In genomic region chrX:77917294-77917933, GRCh38 we compare ENCODE assay signal across 8 cellular contexts. TPM values are rescaled to one million over a fixed set of nuclear protein-coding genes. Genes with fewer than 3 reads are reported as not detected.
A peak's percentile ranks its signal among the peaks of the same experiment; 100 is the strongest.
DNase-seq lines count a peak whose midpoint lies in the region; ATAC-seq and TF ChIP-seq lines count a peak whose summit lies in the region.

No MANE protein-coding gene starts in this region.

- H3K27ac Mint-ChIP-seq in Calu3 (ENCODE audit: unreplicated experiment), result peak overlapping the region; percentile 65

- no peak for TF ChIP-seq POLR2A in erythroblast (IDR thresholded peaks at IDR 0.05; ENCODE audit: low read length)

- H3K27me3 Mint-ChIP-seq in Calu3 (ENCODE audit: unreplicated experiment), result no peaks in the 10 kb centered on the region

- CTCF ChIA-PET in Calu3 (lab: Charles Lee), result no interaction called here

- H3K36me3 Mint-ChIP-seq in Calu3 (ENCODE audit: insufficient read depth, unreplicated experiment), result no peaks in the 10 kb centered on the region

- TF ChIP-seq CTCF in Calu3 (IDR thresholded peaks at IDR 0.05; ENCODE audit: unreplicated experiment), result no peak

- no TSS peak for BruUV-seq in Calu3 (replicated peaks; lab: Mats Ljungman, UMichigan)

- peak; percentile 72 for ATAC-seq in GM19025 (IDR thresholded peaks at IDR 0.05; ENCODE audit: low read depth, unreplicated experiment)
- peak; percentile 65 for ATAC-seq in HG03432 (IDR thresholded peaks at IDR 0.05; ENCODE audit: unreplicated experiment)

- no peaks in the 10 kb centered on the region for H3K9me3 Mint-ChIP-seq in Calu3 (ENCODE audit: low read depth, unreplicated experiment)

- intact Hi-C loops in Calu3 (cut with micrococcal nuclease; ENCODE audit: unreplicated experiment), result no loop called here

- DNase-seq in Calu3 (no peak), dermis blood vessel endothelial cell (peak; percentile 24), SIG-M5 treated with dmso at 0.1 percent for 504 hours (lab: John Stamatoyannopoulos, UW; ENCODE audit: unreplicated experiment) (no peak), SW 1271 (lab: John Stamatoyannopoulos, UW) (no peak), foreskin melanocyte (no peak), erythroblast (lab: John Stamatoyannopoulos, UW) (no peak)

- H3K4me3 Mint-ChIP-seq in Calu3 (ENCODE audit: low read depth, unreplicated experiment), result peak overlapping the region; percentile 60

- H3K4me1 Mint-ChIP-seq in Calu3 (ENCODE audit: low read depth, unreplicated experiment), result peaks cover 23% of the 10 kb centered on the region

RNA-seq across cellular contexts. Expression of gene ATP7A, which starts 6.9 kb away (rescaled TPM):
- total RNA-seq in Calu3 (2022), result 14.8 and 15.2 TPM in 2 replicates
- 10.9 and 14.1 TPM in 2 replicates for total RNA-seq in dermis blood vessel endothelial cell

RNA-seq across cellular contexts. Expression of gene COX7B, which starts 18.1 kb away (rescaled TPM):
- total RNA-seq in Calu3 (2022) (309 and 326 TPM in 2 replicates), dermis blood vessel endothelial cell (279 and 458 TPM in 2 replicates)

RNA-seq across cellular contexts. Expression of gene MAGT1, which starts 22.2 kb away (rescaled TPM):
- total RNA-seq in Calu3 (2022) (147 and 158 TPM in 2 replicates), dermis blood vessel endothelial cell (142 and 160 TPM in 2 replicates)

RNA-seq across cellular contexts. Expression of gene PGAM4, which starts 52.0 kb away (rescaled TPM):
- not detected in 2 replicates for total RNA-seq in Calu3 (2022)
- 0.28 TPM in 1 of 2 replicates, not detected in the other for total RNA-seq in dermis blood vessel endothelial cell
